Comparison of ENCODE assay signal across 10 cellular contexts in genomic region chr7:76340617-76341131, GRCh38. TPM values are rescaled to one million over a fixed set of nuclear protein-coding genes. Genes with fewer than 3 reads are reported as not detected.
DNase-seq lines count a peak whose midpoint lies in the region; ATAC-seq and TF ChIP-seq lines count a peak whose summit lies in the region.
"Had no signal": no experiment of that assay in that cellular context is flagged by ENCODE, and none has a peak within 500 bp of the region (broad histone marks: within the 10 kb centered on the region; RNA-seq: fewer than 3 reads in every experiment).

No MANE protein-coding gene starts in this region.

- no peak overlapping the region for H4K8ac ChIP-seq in trophoblast cell (ENCODE audit: low read depth, low read length)

- H3K4me3 ChIP-seq in PC-3 (ENCODE audit: low read length) (no peak overlapping the region), trophoblast cell (ENCODE audit: low read depth, low read length) (no peak overlapping the region)

- H2AFZ ChIP-seq in PC-3 (ENCODE audit: low read length) = no peak overlapping the region
- no peak overlapping the region for H2AFZ ChIP-seq in trophoblast cell (ENCODE audit: insufficient read depth, low read length, poor library complexity)

- H3K4me2 ChIP-seq in PC-3 (ENCODE audit: low read length) = no peak overlapping the region
- H3K4me2 ChIP-seq in trophoblast cell (ENCODE audit: low read length) = no peak overlapping the region

- H3K27me3 Mint-ChIP-seq in CD14-positive monocyte (ENCODE audit: low read depth in 3 of 3) (no peaks in the 10 kb centered on the region), progenitor cell of endocrine pancreas (no peaks in the 10 kb centered on the region)

- no peak overlapping the region for H3K9ac ChIP-seq in PC-3 (ENCODE audit: low read length)
- no peak overlapping the region for H3K9ac ChIP-seq in trophoblast cell (ENCODE audit: low read length)

- ATAC-seq in PC-3 (peak; percentile 21), GM21786 (IDR thresholded peaks at IDR 0.05; ENCODE audit: unreplicated experiment) (no peak)

- H4K20me1 ChIP-seq in PC-3 (ENCODE audit: low read length) = peaks cover 64% of the 10 kb centered on the region

- H3K14ac ChIP-seq in trophoblast cell (ENCODE audit: low read length) = no peak overlapping the region

- H2BK12ac ChIP-seq in trophoblast cell (ENCODE audit: low read length) = no peak overlapping the region

- H3K36me3 ChIP-seq in PC-3 (ENCODE audit: low read depth, low read length) (peaks cover 56% of the 10 kb centered on the region), trophoblast cell (ENCODE audit: control insufficient read depth in 1 of 2, insufficient read depth in 2 of 2, low read length in 2 of 2) (peaks cover 13 to 34% of the 10 kb centered on the region in 2 experiments)

- H3K36me3 Mint-ChIP-seq in CD14-positive monocyte (peaks cover 44 to 84% of the 10 kb centered on the region in 2 donors), progenitor cell of endocrine pancreas (ENCODE audit: insufficient read depth) (peaks cover 40% of the 10 kb centered on the region)

- no peak overlapping the region for H4K91ac ChIP-seq in trophoblast cell (ENCODE audit: low read depth, low read length)

- H3K27ac Mint-ChIP-seq in CD14-positive monocyte = peak overlapping the region in 4 of 7 donors; percentile 10 to 56 (median 40)
- H3K27ac Mint-ChIP-seq in progenitor cell of endocrine pancreas = no peak overlapping the region

- no peak overlapping the region for H3K4me3 Mint-ChIP-seq in CD14-positive monocyte
- H3K4me3 Mint-ChIP-seq in progenitor cell of endocrine pancreas (ENCODE audit: low read depth) = no peak overlapping the region

- H2BK120ac ChIP-seq in trophoblast cell (ENCODE audit: insufficient read depth, low read length, poor library complexity) = no peak overlapping the region

- DNase-seq in CD14-positive monocyte (ENCODE audit: low spot score) (no peak), PC-3 (no peak), dedifferentiated amniotic fluid mesenchymal stem cell (ENCODE audit: extremely low spot score) (peak; percentile 86), trophoblast cell (no peak), NCI-H1092 treated with DMSO at 0.1 percent for 48 hours (lab: John Stamatoyannopoulos, UW) (no peak), progenitor cell of endocrine pancreas (ENCODE audit: low spot score, unreplicated experiment) (no peak)
- DNase-seq in stimulated activated CD4-positive, alpha-beta T cell treated with anti-CD3 and anti-CD28 coated beads, Interleukin-4, amount 100 ng/mL, for 4 hours = no peak
- DNase-seq: NCI-H2107, retina had no signal

- intact Hi-C loops in CD14-positive monocyte (cut with micrococcal nuclease) = no loop called here
- intact Hi-C loops in PC-3 (cut with micrococcal nuclease) = loop anchor here (2.0 kb wide), 1 partner anchor 18 kb away; the partner anchor contains the start of gene YWHAG

- no peaks in the 10 kb centered on the region for H3F3A ChIP-seq in PC-3 (ENCODE audit: low read length, unreplicated experiment)

- H4K12ac ChIP-seq in trophoblast cell (ENCODE audit: low read depth, low read length) = no peak overlapping the region

- H3K79me1 ChIP-seq in trophoblast cell (ENCODE audit: low read length) = no peaks in the 10 kb centered on the region

- no peak overlapping the region for H2AK5ac ChIP-seq in trophoblast cell (ENCODE audit: low read length)

- no peak overlapping the region for H3K18ac ChIP-seq in trophoblast cell (ENCODE audit: low read length)

- no CpG with 5 or more reads among the region's 3 CpGs for WGBS in trophoblast cell (ENCODE audit: extremely low coverage, insufficient coverage, insufficient read length)

- H3K9me2 ChIP-seq in PC-3 (replicated peaks; ENCODE audit: low read length) = no peaks in the 10 kb centered on the region

- POLR2A ChIA-PET in PC-3 (lab: Charles Lee; ENCODE audit: unreplicated experiment) = no interaction called here

- TF ChIP-seq CTCF in CD14-positive monocyte (IDR thresholded peaks at IDR 0.05) = no peak
- no peak for TF ChIP-seq CTCF in PC-3 (conservative IDR thresholded peaks at IDR 0.05; ENCODE audit: low read depth, low read length)
- TF ChIP-seq CTCF in progenitor cell of endocrine pancreas (IDR thresholded peaks at IDR 0.05; ENCODE audit: unreplicated experiment) = no peak

- peak overlapping the region; percentile 14; the same call in 1 of the 2 replicates for H3K27ac ChIP-seq in PC-3 (ENCODE audit: low read length)
- no peak overlapping the region for H3K27ac ChIP-seq in trophoblast cell (ENCODE audit: low read depth, low read length)

- no peaks in the 10 kb centered on the region for H3K27me3 ChIP-seq in PC-3 (ENCODE audit: low read length)
- H3K27me3 ChIP-seq in trophoblast cell (ENCODE audit: insufficient read depth, low read length) = no peaks in the 10 kb centered on the region

- H3K9me3 Mint-ChIP-seq in CD14-positive monocyte = no peaks in the 10 kb centered on the region
- H3K9me3 Mint-ChIP-seq in progenitor cell of endocrine pancreas (ENCODE audit: low read depth) = no peaks in the 10 kb centered on the region

- H3K4me1 ChIP-seq in PC-3 (ENCODE audit: insufficient read depth, low read length) (peaks cover 20% of the 10 kb centered on the region), trophoblast cell (ENCODE audit: control insufficient read depth in 1 of 2, insufficient read depth in 2 of 2, low read length in 2 of 2) (peaks cover 2 to 5% of the 10 kb centered on the region in 2 experiments)

- H3K4me1 Mint-ChIP-seq in CD14-positive monocyte (peaks cover 39% of the 10 kb centered on the region), progenitor cell of endocrine pancreas (ENCODE audit: low read depth) (peaks cover 10% of the 10 kb centered on the region)

- CTCF ChIA-PET in PC-3 (lab: Charles Lee) = no interaction called here

- H3K79me2 ChIP-seq in PC-3 (ENCODE audit: low read length) (peaks cover 100% of the 10 kb centered on the region), trophoblast cell (ENCODE audit: control insufficient read depth, insufficient read depth, low read length, poor library complexity) (peaks cover 7% of the 10 kb centered on the region)

- BruUV-seq in PC-3 (replicated peaks; lab: Mats Ljungman, UMichigan) = no TSS peak

- no peak overlapping the region for H2BK5ac ChIP-seq in trophoblast cell (ENCODE audit: low read depth, low read length, poor library complexity)

- H3K4ac ChIP-seq in trophoblast cell (ENCODE audit: low read depth, low read length) = peak overlapping the region; percentile 76

- H3K23ac ChIP-seq in trophoblast cell (ENCODE audit: low read length) = no peak overlapping the region

- H3K9me3 ChIP-seq in PC-3 (ENCODE audit: low read length) (no peaks in the 10 kb centered on the region), trophoblast cell (ENCODE audit: insufficient read depth, low read depth, low read length) (no peaks in the 10 kb centered on the region)

RNA-seq across cellular contexts. Expression of gene YWHAG, which starts 18.1 kb away (rescaled TPM):
- 10 to 100 TPM in 1 of 2 donors, 1 to 10 TPM in 1; 6.9 to 12.2 TPM for polyA plus RNA-seq in CD14-positive monocyte
- total RNA-seq in PC-3 (2014; rRNA removed) (42.2 and 54.4 TPM in 2 replicates), progenitor cell of endocrine pancreas (132 and 136 TPM in 2 replicates)
- polyA plus RNA-seq in trophoblast cell (2013) = 95.3 and 99.5 TPM in 2 replicates

RNA-seq across cellular contexts. Expression of gene HSPB1, which starts 38.2 kb away (rescaled TPM):
- 1 to 10 TPM; 8.3 to 8.9 TPM for polyA plus RNA-seq in CD14-positive monocyte
- total RNA-seq in PC-3 (2014; rRNA removed) (166 and 189 TPM in 2 replicates), progenitor cell of endocrine pancreas (111 and 118 TPM in 2 replicates)
- 1,533 and 1,664 TPM in 2 replicates for polyA plus RNA-seq in trophoblast cell (2013)
